Comparison of ENCODE assay signal across 8 cellular contexts in the genomic region with DNA sequence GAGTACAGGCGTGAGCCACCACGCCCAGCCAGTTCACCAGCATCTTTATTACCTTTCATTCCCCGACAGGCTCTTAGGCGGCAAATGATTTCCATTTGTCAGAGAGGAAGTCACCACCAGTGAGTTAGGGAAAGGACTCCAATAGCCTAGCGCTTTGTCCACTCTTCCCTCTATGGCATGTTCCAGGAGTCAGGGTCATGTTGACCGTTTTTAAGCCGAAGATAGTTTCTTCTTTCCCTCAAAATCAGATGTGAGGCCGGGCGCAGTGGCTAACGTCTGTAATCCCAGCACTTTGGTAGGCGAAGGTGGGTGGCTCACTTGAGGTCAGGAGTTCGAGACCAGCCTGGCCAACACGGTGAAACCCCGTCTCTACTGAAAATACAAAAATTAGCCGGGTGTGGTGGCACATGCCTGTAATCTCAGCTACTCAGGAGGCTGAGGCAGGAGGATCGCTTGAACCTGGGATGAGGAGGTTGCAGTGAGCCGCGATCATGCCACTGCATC. TPM values are rescaled to one million over a fixed set of nuclear protein-coding genes. Genes with fewer than 3 reads are reported as not detected.
DNase-seq lines count a peak whose midpoint lies in the region; ATAC-seq, FAIRE-seq and TF ChIP-seq lines count a peak whose summit lies in the region.
"Not testable (repeated sequence)": the region's sequence is repeated elsewhere in the genome, so short reads cannot be mapped to it uniquely, and the experiment has no call there.

No MANE protein-coding gene starts in this region.

- not testable (repeated sequence) for TF ChIP-seq CTCF in DOHH2 (IDR thresholded peaks at IDR 0.05; ENCODE audit: low read depth, low read length, poor library complexity, severe bottlenecking); K562 (IDR thresholded peaks at IDR 0.05 in 2 of 3, conservative IDR thresholded peaks at IDR 0.05 in 1 of 3; ENCODE audit: insufficient read depth in 2 of 3, low read depth in 1 of 3, low read length in 3 of 3); fibroblast of mammary gland (conservative IDR thresholded peaks at IDR 0.05; ENCODE audit: control insufficient read depth, insufficient read depth, low read depth, low read length); prostate gland (IDR thresholded peaks at IDR 0.05); transverse colon (IDR thresholded peaks at IDR 0.05)

- H2AFZ ChIP-seq in K562 (ENCODE audit: low read depth, low read length) = 0 out of 2 replicates have a peak overlapping the region, but pooled peaks have one; percentile 14
- H2AFZ ChIP-seq in mesenchymal stem cell (ENCODE audit: low read depth, low read length) = not testable (repeated sequence)

- H3K36me3 ChIP-seq in DOHH2 (ENCODE audit: control insufficient read depth, low read length) (peaks cover 18% of the 10 kb centered on the region), K562 (ENCODE audit: control insufficient read depth, insufficient read depth, low read length) (peaks cover 17% of the 10 kb centered on the region), mesenchymal stem cell (ENCODE audit: control insufficient read depth in 1 of 2, insufficient read depth in 2 of 2, low read depth in 1 of 2, low read length in 2 of 2) (peaks cover under 1 to 10% of the 10 kb centered on the region in 2 experiments)
- not testable (repeated sequence) for H3K36me3 ChIP-seq in prostate gland, transverse colon

- peak overlapping the region; percentile 99 for H3K27ac Mint-ChIP-seq in activated CD4-positive, alpha-beta memory T cell treated with anti-CD3 and anti-CD28 coated beads, Interleukin-2, amount 10 ng/mL, durations not matched to agents 7 days and 5 days

- H3K4me1 Mint-ChIP-seq in activated CD4-positive, alpha-beta memory T cell treated with anti-CD3 and anti-CD28 coated beads, Interleukin-2, amount 10 ng/mL, durations not matched to agents 7 days and 5 days = peaks cover 51% of the 10 kb centered on the region

- in situ Hi-C loops in K562 (cut with MboI) = loop anchor here (5.0 kb wide), 1 partner anchor 94 kb away; no protein-coding TSS in a partner anchor
- in situ Hi-C loops in transverse colon (cut with MboI; ENCODE audit: low pct_ligation_motif_present in 1 of 4, low pct_unique_long_range_greater_than_20kb in 1 of 4, low sequenced_read_pairs in 3 of 4) = not testable (repeated sequence)

- not testable (repeated sequence) for H3K18ac ChIP-seq in mesenchymal stem cell (ENCODE audit: low read depth in 1 of 2, low read length in 2 of 2)

- peaks cover 24% of the 10 kb centered on the region for H3K79me1 ChIP-seq in mesenchymal stem cell (replicated peaks; ENCODE audit: low read length, poor library complexity, severe bottlenecking)

- peak overlapping the region; percentile 83 for H3K4me3 ChIP-seq in DOHH2 (ENCODE audit: low read length)
- not testable (repeated sequence) for H3K4me3 ChIP-seq in K562
- H3K4me3 ChIP-seq in fibroblast of mammary gland (ENCODE audit: control insufficient read depth, low read depth, low read length) = peak overlapping the region; percentile 89
- peak overlapping the region in 1 of 2 experiments; percentile 95 for H3K4me3 ChIP-seq in mesenchymal stem cell (ENCODE audit: insufficient read depth in 1 of 2, low read depth in 1 of 2, low read length in 2 of 2)
- peak overlapping the region in 1 of 2 donors; percentile 72 for H3K4me3 ChIP-seq in prostate gland
- peak overlapping the region in 2 of 4 donors; percentile 68 to 84 for H3K4me3 ChIP-seq in transverse colon

- peaks cover 49% of the 10 kb centered on the region for H3K79me2 ChIP-seq in DOHH2 (ENCODE audit: control insufficient read depth, low read length)
- peaks cover 47% of the 10 kb centered on the region for H3K79me2 ChIP-seq in K562 (ENCODE audit: control insufficient read depth, insufficient read depth, low read length)

- not testable (repeated sequence) for H3K14ac ChIP-seq in mesenchymal stem cell (ENCODE audit: low read length in 2 of 2)

- peak overlapping the region; percentile 92 for H3K4me3 Mint-ChIP-seq in activated CD4-positive, alpha-beta memory T cell treated with anti-CD3 and anti-CD28 coated beads, Interleukin-2, amount 10 ng/mL, durations not matched to agents 7 days and 5 days

- peak overlapping the region in 1 of 2 experiments; percentile 78 for H2BK12ac ChIP-seq in mesenchymal stem cell (ENCODE audit: low read length in 2 of 2)

- H4K20me1 ChIP-seq in DOHH2 (ENCODE audit: control insufficient read depth, insufficient read depth, low read depth, low read length); K562 (replicated peaks; ENCODE audit: control insufficient read depth, insufficient read depth, low read length): not testable (repeated sequence)

- peak overlapping the region; percentile 48 for H4K91ac ChIP-seq in mesenchymal stem cell (ENCODE audit: low read length)

- POLR2A ChIA-PET in activated CD4-positive, alpha-beta memory T cell treated with anti-CD3 and anti-CD28 coated beads, Interleukin-2, amount 10 ng/mL, durations not matched to agents 7 days and 5 days (lab: Charles Lee) = interaction anchor here (0.9 to 2.7 kb wide), 14 partner anchors 10 to 227 kb away, joined by 3 to 43 read pairs (median 10); partner anchors contain the start of genes ABCG4, CENATAC, HINFP and HMBS
- POLR2A ChIA-PET in K562 (lab: Yijun Ruan, JAX) = interaction anchor here (0.9 to 1.7 kb wide), 6 partner anchors 9 to 235 kb away, joined by 3 to 7 read pairs (median 4); no protein-coding TSS in a partner anchor

- H3K27me3 Mint-ChIP-seq in activated CD4-positive, alpha-beta memory T cell treated with anti-CD3 and anti-CD28 coated beads, Interleukin-2, amount 10 ng/mL, durations not matched to agents 7 days and 5 days = not testable (repeated sequence)

- H2BK15ac ChIP-seq in mesenchymal stem cell (ENCODE audit: low read depth, poor library complexity, severe bottlenecking) = peak overlapping the region; percentile 15

- H3K4ac ChIP-seq in mesenchymal stem cell (ENCODE audit: low read depth in 1 of 2, low read length in 2 of 2) = peak overlapping the region in 1 of 2 experiments; percentile 51

- H3K27ac ChIP-seq in DOHH2 (ENCODE audit: low read depth, low read length) = peak overlapping the region; percentile 75; the same call in 1 of the 2 replicates
- H3K27ac ChIP-seq in K562 (ENCODE audit: extremely low read depth, low read depth, low read length) = peak overlapping the region; percentile 31; the same call in 1 of the 3 replicates
- peak overlapping the region; percentile 21 for H3K27ac ChIP-seq in mesenchymal stem cell (ENCODE audit: low read length, poor library complexity, severe bottlenecking)
- H3K27ac ChIP-seq in prostate gland = peak overlapping the region; percentile 87 to 91
- H3K27ac ChIP-seq in transverse colon = peak overlapping the region; percentile 93 to 98 (median 97)

- peaks cover 21% of the 10 kb centered on the region for H3K36me3 Mint-ChIP-seq in activated CD4-positive, alpha-beta memory T cell treated with anti-CD3 and anti-CD28 coated beads, Interleukin-2, amount 10 ng/mL, durations not matched to agents 7 days and 5 days (ENCODE audit: low read depth)

- H3K9me3 Mint-ChIP-seq in activated CD4-positive, alpha-beta memory T cell treated with anti-CD3 and anti-CD28 coated beads, Interleukin-2, amount 10 ng/mL, durations not matched to agents 7 days and 5 days = not testable (repeated sequence)

- TF ChIP-seq EP300 in K562 (IDR thresholded peaks at IDR 0.05; ENCODE audit: low read length); transverse colon (IDR thresholded peaks at IDR 0.05; ENCODE audit: low read depth): not testable (repeated sequence)

- CTCF ChIA-PET in activated CD4-positive, alpha-beta memory T cell treated with anti-CD3 and anti-CD28 coated beads, Interleukin-2, amount 10 ng/mL, durations not matched to agents 7 days and 5 days (lab: Charles Lee) = interaction anchor here (1.3 to 2.2 kb wide), 3 partner anchors 15 to 93 kb away, joined by 5 to 6 read pairs (median 6); partner anchors contain the start of gene TRAPPC4
- CTCF ChIA-PET in K562 (lab: Yijun Ruan, JAX; ENCODE audit: low intra/inter-chr PET ratio) = not testable (repeated sequence)

- not testable (repeated sequence) for BruUV-seq in K562 (replicated peaks; lab: Mats Ljungman, UMichigan)

- not testable (repeated sequence) for H3K9me2 ChIP-seq in DOHH2 (replicated peaks; ENCODE audit: control insufficient read depth, low read length)

- TF ChIP-seq POLR2A in K562 (conservative IDR thresholded peaks at IDR 0.05); prostate gland (IDR thresholded peaks at IDR 0.05); transverse colon (IDR thresholded peaks at IDR 0.05): not testable (repeated sequence)

- H3K27me3 ChIP-seq in DOHH2 (ENCODE audit: control insufficient read depth, low read length); K562 (ENCODE audit: control insufficient read depth in 2 of 2, insufficient read depth in 2 of 2, low read length in 2 of 2); mesenchymal stem cell (ENCODE audit: control insufficient read depth in 1 of 2, insufficient read depth in 1 of 2, low read length in 2 of 2); prostate gland (replicated peaks; ENCODE audit: insufficient read depth); transverse colon: not testable (repeated sequence)

- peak overlapping the region in 1 of 2 experiments; percentile 72; a peak in 2 of 4 replicates for H3K9ac ChIP-seq in K562 (ENCODE audit: insufficient read depth in 1 of 2, low read depth in 2 of 2, low read length in 2 of 2)
- H3K9ac ChIP-seq in mesenchymal stem cell (ENCODE audit: low read length) = peak overlapping the region; percentile 95

- H4K8ac ChIP-seq in mesenchymal stem cell (ENCODE audit: low read length) = peak overlapping the region; percentile 63

- TF ChIP-seq RAD21 in K562 (CRISPR knock-in tag; conservative IDR thresholded peaks at IDR 0.05 in 1 of 2, IDR thresholded peaks at IDR 0.05 in 1 of 2) = not testable (repeated sequence)

- H3F3A ChIP-seq in DOHH2 (ENCODE audit: control insufficient read depth, insufficient read depth) = peaks cover 20% of the 10 kb centered on the region

- not testable (repeated sequence) for H2BK120ac ChIP-seq in mesenchymal stem cell (ENCODE audit: low read depth, low read length)

- H2BK5ac ChIP-seq in mesenchymal stem cell (ENCODE audit: low read depth, low read length, poor library complexity, severe bottlenecking) = not testable (repeated sequence)

- not testable (repeated sequence) for H3K9me3 ChIP-seq in DOHH2 (ENCODE audit: control insufficient read depth, insufficient read depth, low read length); K562 (replicated peaks; ENCODE audit: control insufficient read depth, insufficient read depth, low read depth, low read length); mesenchymal stem cell (ENCODE audit: control insufficient read depth, low read length); prostate gland; transverse colon

- peak; percentile 50 for DNase-seq in NCI-H69 (lab: John Stamatoyannopoulos, UW)
- DNase-seq in activated CD4-positive, alpha-beta memory T cell treated with anti-CD3 and anti-CD28 coated beads, Interleukin-2, amount 10 ng/mL, durations not matched to agents 7 days and 5 days; K562 (ENCODE audit: extremely low read depth in 1 of 4, low spot score in 3 of 4); fibroblast of mammary gland (ENCODE audit: low read depth); mesenchymal stem cell; prostate gland (ENCODE audit: low spot score); transverse colon: not testable (repeated sequence)

- FAIRE-seq in K562 (lab: Jason Lieb, UNC) = not testable (repeated sequence)

- H3K4me1 ChIP-seq in DOHH2 (ENCODE audit: control insufficient read depth, low read length) = peaks cover 61% of the 10 kb centered on the region
- peaks cover 36 to 50% of the 10 kb centered on the region in 2 experiments for H3K4me1 ChIP-seq in K562 (replicated peaks in 1 of 2; ENCODE audit: control insufficient read depth in 2 of 2, insufficient read depth in 2 of 2, low read length in 2 of 2)
- H3K4me1 ChIP-seq in mesenchymal stem cell (ENCODE audit: control insufficient read depth, insufficient read depth, low read depth, low read length) = peaks cover 24% of the 10 kb centered on the region
- H3K4me1 ChIP-seq in prostate gland (replicated peaks) = not testable (repeated sequence)
- H3K4me1 ChIP-seq in transverse colon = peaks cover 18 to 41% (median 27%) of the 10 kb centered on the region in 4 donors

- peak overlapping the region; percentile 94 for H3K4me2 ChIP-seq in DOHH2 (ENCODE audit: low read length)
- not testable (repeated sequence) for H3K4me2 ChIP-seq in K562 (ENCODE audit: insufficient read depth, low read length); mesenchymal stem cell (ENCODE audit: low read length, poor library complexity, severe bottlenecking)

- intact Hi-C loops in K562 (cut with micrococcal nuclease) (loop anchor here (2.0 to 5.0 kb wide), 5 partner anchors 18 to 220 kb away; partner anchors contain the start of genes HINFP, RPS25 and TRAPPC4), prostate gland (cut with DNase I) (loop anchor here (5.0 kb wide), 1 partner anchor 219 kb away; no protein-coding TSS in a partner anchor)
- intact Hi-C loops in transverse colon (cut with DNase I; ENCODE audit: low total_unique reads) = not testable (repeated sequence)

- H2AK5ac ChIP-seq in mesenchymal stem cell (ENCODE audit: low read length, severe bottlenecking) = peak overlapping the region; percentile 78

- H3K23ac ChIP-seq in mesenchymal stem cell (ENCODE audit: low read length in 2 of 2) = not testable (repeated sequence)

- H3K9me1 ChIP-seq in K562 (ENCODE audit: control insufficient read depth, insufficient read depth, low read length) = not testable (repeated sequence)

- WGBS in K562 (ENCODE audit: insufficient coverage, low coverage, missing lambda C conversion rate) = 87% methylated on average over 16 of the region's 18 CpGs
- 94% methylated on average over 18 of the region's 18 CpGs for WGBS in mesenchymal stem cell
- WGBS in prostate gland = 86% methylated on average over 18 of the region's 18 CpGs
- 73 to 100% methylated on average over 3 to 18 of the region's 18 CpGs for WGBS in transverse colon (ENCODE audit: low coverage in 1 of 2), 2 donors

- ATAC-seq in K562 = not testable (repeated sequence)

RNA-seq across cellular contexts. Expression of gene DPAGT1, which starts 1.6 kb away (rescaled TPM):
- 10 to 100 TPM; 57.3 to 58.4 TPM for total RNA-seq in activated CD4-positive, alpha-beta memory T cell treated with anti-CD3 and anti-CD28 coated beads, Interleukin-2, amount 10 ng/mL, durations not matched to agents 7 days and 5 days
- 270 and 472 TPM in 2 replicates for total RNA-seq in K562 (2011; cell fraction: chromatin; rRNA removed; ENCODE audit: low replicate concordance)
- total RNA-seq in K562 (2011; cell fraction: nucleolus; rRNA removed) = 367 and 397 TPM in 2 replicates
- total RNA-seq in K562 (2011; cell fraction: nucleoplasm; rRNA removed) = 334 and 339 TPM in 2 replicates
- 29.9 and 44.1 TPM in 2 replicates for total RNA-seq in K562 (2014; rRNA removed)
- total RNA-seq in K562 (2014; rRNA removed; fragmentation: Illumina TruSeq; extraction: Trizol) = 42.2 and 43.8 TPM in 2 replicates
- total RNA-seq in K562 (2015; rRNA removed; fragmentation: Illumina TruSeq; extraction: Trizol) = 35.3 and 40.0 TPM in 2 replicates
- 79.3 and 85.8 TPM in 2 replicates for total RNA-seq in K562 (2021)
- 85.0 and 126 TPM in 2 replicates for polyA plus RNA-seq in K562 (2011; rRNA removed)
- polyA plus RNA-seq in K562 (2011; cell fraction: cytosol; rRNA removed) = 181 and 307 TPM in 2 replicates
- 605 and 868 TPM in 2 replicates for polyA plus RNA-seq in K562 (2011; cell fraction: nucleus; rRNA removed)
- 55.2 and 59.1 TPM in 2 replicates for polyA plus RNA-seq in K562 (2012)
- 112 and 113 TPM in 2 replicates for polyA plus RNA-seq in K562 (2014; fragmentation: Illumina TruSeq; extraction: Trizol)
- polyA plus RNA-seq in K562 (2014; fragmentation: Nextera tagmentation; extraction: Ambion mirVana) = 100 to 1,000 TPM in 1 of 2 experiments, 10 to 100 TPM in 1; 91.1 to 135 TPM
- polyA plus RNA-seq in K562 (2014; rRNA removed) = 61.3 and 79.2 TPM in 2 replicates
- 93.3 and 126 TPM in 2 replicates for polyA minus RNA-seq in K562 (2011; rRNA and poly(A)+ RNA removed)
- polyA minus RNA-seq in K562 (2011; cell fraction: cytosol; rRNA and poly(A)+ RNA removed) = 33.0 and 58.4 TPM in 2 replicates
- polyA minus RNA-seq in K562 (2011; cell fraction: nucleus; rRNA and poly(A)+ RNA removed) = 82.9 and 117 TPM in 2 replicates
- 42.7 TPM for polyA plus RNA-seq in mesenchymal stem cell (2013, experiment 1 of 2)
- 37.9 TPM for polyA plus RNA-seq in mesenchymal stem cell (2013, experiment 2 of 2)
- 10 to 100 TPM; 39.6 to 49.6 TPM for total RNA-seq in prostate gland
- total RNA-seq in transverse colon = 10 to 100 TPM in 3 of 4 donors, 1 to 10 TPM in 1; 4.5 to 63.9 (median 26.3) TPM

RNA-seq across cellular contexts. Expression of gene C2CD2L, which starts 3.9 kb away (rescaled TPM):
- 10 to 100 TPM; 28.5 to 29.2 TPM for total RNA-seq in activated CD4-positive, alpha-beta memory T cell treated with anti-CD3 and anti-CD28 coated beads, Interleukin-2, amount 10 ng/mL, durations not matched to agents 7 days and 5 days
- 55.3 and 136 TPM in 2 replicates for total RNA-seq in K562 (2011; cell fraction: chromatin; rRNA removed; ENCODE audit: low replicate concordance)
- 108 and 111 TPM in 2 replicates for total RNA-seq in K562 (2011; cell fraction: nucleolus; rRNA removed)
- 77.1 and 102 TPM in 2 replicates for total RNA-seq in K562 (2011; cell fraction: nucleoplasm; rRNA removed)
- total RNA-seq in K562 (2014; rRNA removed) = 16.9 and 23.8 TPM in 2 replicates
- 6.9 and 11.8 TPM in 2 replicates for total RNA-seq in K562 (2014; rRNA removed; fragmentation: Illumina TruSeq; extraction: Trizol)
- 14.8 and 15.6 TPM in 2 replicates for total RNA-seq in K562 (2015; rRNA removed; fragmentation: Illumina TruSeq; extraction: Trizol)
- 34.1 and 41.2 TPM in 2 replicates for total RNA-seq in K562 (2021)
- 10.8 and 19.6 TPM in 2 replicates for polyA plus RNA-seq in K562 (2011; rRNA removed)
- 13.0 and 21.3 TPM in 2 replicates for polyA plus RNA-seq in K562 (2011; cell fraction: cytosol; rRNA removed)
- 40.4 and 77.6 TPM in 2 replicates for polyA plus RNA-seq in K562 (2011; cell fraction: nucleus; rRNA removed)
- 20.0 and 49.0 TPM in 2 replicates for polyA plus RNA-seq in K562 (2012)
- 29.7 and 34.7 TPM in 2 replicates for polyA plus RNA-seq in K562 (2014; fragmentation: Illumina TruSeq; extraction: Trizol)
- 1 to 10 TPM in 1 of 2 experiments, under 1 TPM in 1; 0.66 to 1.0 TPM for polyA plus RNA-seq in K562 (2014; fragmentation: Nextera tagmentation; extraction: Ambion mirVana)
- polyA plus RNA-seq in K562 (2014; rRNA removed) = 22.4 and 25.7 TPM in 2 replicates
- polyA minus RNA-seq in K562 (2011; rRNA and poly(A)+ RNA removed) = 14.8 and 15.7 TPM in 2 replicates
- 14.0 and 18.9 TPM in 2 replicates for polyA minus RNA-seq in K562 (2011; cell fraction: cytosol; rRNA and poly(A)+ RNA removed)
- 42.3 and 43.5 TPM in 2 replicates for polyA minus RNA-seq in K562 (2011; cell fraction: nucleus; rRNA and poly(A)+ RNA removed)
- 7.7 TPM for polyA plus RNA-seq in mesenchymal stem cell (2013, experiment 1 of 2)
- polyA plus RNA-seq in mesenchymal stem cell (2013, experiment 2 of 2) = 7.4 TPM
- 1 to 10 TPM; 5.1 to 9.0 TPM for total RNA-seq in prostate gland
- 10 to 100 TPM; 11.5 to 56.9 (median 32.7) TPM for total RNA-seq in transverse colon

RNA-seq across cellular contexts. Expression of gene HINFP, which starts 18.2 kb away (rescaled TPM):
- 10 to 100 TPM; 36.6 to 36.7 TPM for total RNA-seq in activated CD4-positive, alpha-beta memory T cell treated with anti-CD3 and anti-CD28 coated beads, Interleukin-2, amount 10 ng/mL, durations not matched to agents 7 days and 5 days
- total RNA-seq in K562 (2011; cell fraction: chromatin; rRNA removed; ENCODE audit: low replicate concordance) = 110 and 177 TPM in 2 replicates
- total RNA-seq in K562 (2011; cell fraction: nucleolus; rRNA removed) = 95.9 and 97.1 TPM in 2 replicates
- total RNA-seq in K562 (2011; cell fraction: nucleoplasm; rRNA removed) = 112 and 129 TPM in 2 replicates
- total RNA-seq in K562 (2014; rRNA removed) (15.1 and 17.0 TPM in 2 replicates), K562 (2014; rRNA removed; fragmentation: Illumina TruSeq; extraction: Trizol) (14.5 and 15.8 TPM in 2 replicates), K562 (2015; rRNA removed; fragmentation: Illumina TruSeq; extraction: Trizol) (13.8 and 13.9 TPM in 2 replicates), K562 (2021) (23.5 and 24.6 TPM in 2 replicates), prostate gland (10 to 100 TPM; 22.1 to 41.7 TPM), transverse colon (10 to 100 TPM; 20.7 to 63.6 (median 48.2) TPM)
- polyA plus RNA-seq in K562 (2011; rRNA removed) (29.4 and 41.9 TPM in 2 replicates), K562 (2014; fragmentation: Illumina TruSeq; extraction: Trizol) (19.1 and 21.5 TPM in 2 replicates), K562 (2014; fragmentation: Nextera tagmentation; extraction: Ambion mirVana) (10 to 100 TPM; 22.5 to 34.1 TPM), K562 (2014; rRNA removed) (24.0 and 30.5 TPM in 2 replicates)
- 33.8 and 41.0 TPM in 2 replicates for polyA plus RNA-seq in K562 (2011; cell fraction: cytosol; rRNA removed)
- polyA plus RNA-seq in K562 (2011; cell fraction: nucleus; rRNA removed) = 89.9 and 99.2 TPM in 2 replicates
- 15.5 and 24.5 TPM in 2 replicates for polyA plus RNA-seq in K562 (2012)
- polyA minus RNA-seq in K562 (2011; rRNA and poly(A)+ RNA removed) = 32.2 and 33.0 TPM in 2 replicates
- polyA minus RNA-seq in K562 (2011; cell fraction: cytosol; rRNA and poly(A)+ RNA removed) = 8.2 and 17.7 TPM in 2 replicates
- polyA minus RNA-seq in K562 (2011; cell fraction: nucleus; rRNA and poly(A)+ RNA removed) = 28.0 and 41.1 TPM in 2 replicates
- polyA plus RNA-seq in mesenchymal stem cell (2013, experiment 1 of 2) = 13.5 TPM
- polyA plus RNA-seq in mesenchymal stem cell (2013, experiment 2 of 2) = 13.2 TPM

RNA-seq across cellular contexts. Expression of gene HMBS, which starts 18.5 kb away (rescaled TPM):
- total RNA-seq in activated CD4-positive, alpha-beta memory T cell treated with anti-CD3 and anti-CD28 coated beads, Interleukin-2, amount 10 ng/mL, durations not matched to agents 7 days and 5 days = 10 to 100 TPM; 17.3 to 18.8 TPM
- 269 and 490 TPM in 2 replicates for total RNA-seq in K562 (2011; cell fraction: chromatin; rRNA removed; ENCODE audit: low replicate concordance)
- 337 and 417 TPM in 2 replicates for total RNA-seq in K562 (2011; cell fraction: nucleolus; rRNA removed)
- total RNA-seq in K562 (2011; cell fraction: nucleoplasm; rRNA removed) = 304 and 321 TPM in 2 replicates
- total RNA-seq in K562 (2014; rRNA removed) (82.8 and 118 TPM in 2 replicates), K562 (2014; rRNA removed; fragmentation: Illumina TruSeq; extraction: Trizol) (108 and 113 TPM in 2 replicates), K562 (2015; rRNA removed; fragmentation: Illumina TruSeq; extraction: Trizol) (52.3 and 56.9 TPM in 2 replicates), K562 (2021) (272 and 282 TPM in 2 replicates), prostate gland (10 to 100 TPM in 1 of 2 donors, 1 to 10 TPM in 1; 9.2 to 14.3 TPM), transverse colon (100 to 1,000 TPM in 1 of 4 donors, 10 to 100 TPM in 2, not detected in 1; 10.8 to 353 (median 21.3) TPM)
- polyA plus RNA-seq in K562 (2011; rRNA removed) (311 and 380 TPM in 2 replicates), K562 (2014; fragmentation: Illumina TruSeq; extraction: Trizol) (286 and 323 TPM in 2 replicates), K562 (2014; fragmentation: Nextera tagmentation; extraction: Ambion mirVana) (100 to 1,000 TPM; 308 to 385 TPM), K562 (2014; rRNA removed) (294 and 314 TPM in 2 replicates)
- polyA plus RNA-seq in K562 (2011; cell fraction: cytosol; rRNA removed) = 268 and 371 TPM in 2 replicates
- polyA plus RNA-seq in K562 (2011; cell fraction: nucleus; rRNA removed) = 618 and 678 TPM in 2 replicates
- 146 and 173 TPM in 2 replicates for polyA plus RNA-seq in K562 (2012)
- polyA minus RNA-seq in K562 (2011; rRNA and poly(A)+ RNA removed) = 161 and 230 TPM in 2 replicates
- 85.6 and 104 TPM in 2 replicates for polyA minus RNA-seq in K562 (2011; cell fraction: cytosol; rRNA and poly(A)+ RNA removed)
- 144 and 221 TPM in 2 replicates for polyA minus RNA-seq in K562 (2011; cell fraction: nucleus; rRNA and poly(A)+ RNA removed)
- 20.1 TPM for polyA plus RNA-seq in mesenchymal stem cell (2013, experiment 1 of 2)
- polyA plus RNA-seq in mesenchymal stem cell (2013, experiment 2 of 2) = 19.2 TPM

RNA-seq across cellular contexts. Expression of gene VPS11, which starts 35.6 kb away (rescaled TPM):
- total RNA-seq in activated CD4-positive, alpha-beta memory T cell treated with anti-CD3 and anti-CD28 coated beads, Interleukin-2, amount 10 ng/mL, durations not matched to agents 7 days and 5 days = 10 to 100 TPM; 30.6 to 36.1 TPM
- total RNA-seq in K562 (2011; cell fraction: chromatin; rRNA removed; ENCODE audit: low replicate concordance) = 48.5 and 85.1 TPM in 2 replicates
- 45.9 and 54.7 TPM in 2 replicates for total RNA-seq in K562 (2011; cell fraction: nucleolus; rRNA removed)
- 43.9 and 49.8 TPM in 2 replicates for total RNA-seq in K562 (2011; cell fraction: nucleoplasm; rRNA removed)
- 31.2 and 38.7 TPM in 2 replicates for total RNA-seq in K562 (2014; rRNA removed)
- 20.4 and 23.0 TPM in 2 replicates for total RNA-seq in K562 (2014; rRNA removed; fragmentation: Illumina TruSeq; extraction: Trizol)
- total RNA-seq in K562 (2015; rRNA removed; fragmentation: Illumina TruSeq; extraction: Trizol) = 31.3 and 33.5 TPM in 2 replicates
- 25.5 and 28.6 TPM in 2 replicates for total RNA-seq in K562 (2021)
- polyA plus RNA-seq in K562 (2011; rRNA removed) = 14.1 and 16.7 TPM in 2 replicates
- polyA plus RNA-seq in K562 (2011; cell fraction: cytosol; rRNA removed) = 19.3 and 19.7 TPM in 2 replicates
- 37.0 and 59.4 TPM in 2 replicates for polyA plus RNA-seq in K562 (2011; cell fraction: nucleus; rRNA removed)
- polyA plus RNA-seq in K562 (2012) = 30.8 and 37.2 TPM in 2 replicates
- 31.1 and 35.5 TPM in 2 replicates for polyA plus RNA-seq in K562 (2014; fragmentation: Illumina TruSeq; extraction: Trizol)
- 10 to 100 TPM; 19.7 to 31.6 TPM for polyA plus RNA-seq in K562 (2014; fragmentation: Nextera tagmentation; extraction: Ambion mirVana)
- polyA plus RNA-seq in K562 (2014; rRNA removed) = 24.9 and 27.5 TPM in 2 replicates
- polyA minus RNA-seq in K562 (2011; rRNA and poly(A)+ RNA removed) = 20.5 and 26.5 TPM in 2 replicates
- 17.9 and 24.6 TPM in 2 replicates for polyA minus RNA-seq in K562 (2011; cell fraction: cytosol; rRNA and poly(A)+ RNA removed)
- 16.6 and 18.9 TPM in 2 replicates for polyA minus RNA-seq in K562 (2011; cell fraction: nucleus; rRNA and poly(A)+ RNA removed)
- polyA plus RNA-seq in mesenchymal stem cell (2013, experiment 1 of 2) = 29.0 TPM
- polyA plus RNA-seq in mesenchymal stem cell (2013, experiment 2 of 2) = 29.0 TPM
- 10 to 100 TPM; 41.1 to 49.1 TPM for total RNA-seq in prostate gland
- total RNA-seq in transverse colon = 100 to 1,000 TPM in 1 of 4 donors, 10 to 100 TPM in 3; 19.8 to 122 (median 31.2) TPM

Comparison
In these comparisons a context has a peak if more than half of its experiments do, and no peak if none do; other contexts are left out.
1. H3K27ac ChIP-seq: peak in every context shown above with its lines; median percentile 97 in transverse colon; 89 in prostate gland; 75 in DOHH2; 31 in K562; 21 in mesenchymal stem cell.